8 cellular contexts compared by ENCODE assay signal in the genomic region with DNA sequence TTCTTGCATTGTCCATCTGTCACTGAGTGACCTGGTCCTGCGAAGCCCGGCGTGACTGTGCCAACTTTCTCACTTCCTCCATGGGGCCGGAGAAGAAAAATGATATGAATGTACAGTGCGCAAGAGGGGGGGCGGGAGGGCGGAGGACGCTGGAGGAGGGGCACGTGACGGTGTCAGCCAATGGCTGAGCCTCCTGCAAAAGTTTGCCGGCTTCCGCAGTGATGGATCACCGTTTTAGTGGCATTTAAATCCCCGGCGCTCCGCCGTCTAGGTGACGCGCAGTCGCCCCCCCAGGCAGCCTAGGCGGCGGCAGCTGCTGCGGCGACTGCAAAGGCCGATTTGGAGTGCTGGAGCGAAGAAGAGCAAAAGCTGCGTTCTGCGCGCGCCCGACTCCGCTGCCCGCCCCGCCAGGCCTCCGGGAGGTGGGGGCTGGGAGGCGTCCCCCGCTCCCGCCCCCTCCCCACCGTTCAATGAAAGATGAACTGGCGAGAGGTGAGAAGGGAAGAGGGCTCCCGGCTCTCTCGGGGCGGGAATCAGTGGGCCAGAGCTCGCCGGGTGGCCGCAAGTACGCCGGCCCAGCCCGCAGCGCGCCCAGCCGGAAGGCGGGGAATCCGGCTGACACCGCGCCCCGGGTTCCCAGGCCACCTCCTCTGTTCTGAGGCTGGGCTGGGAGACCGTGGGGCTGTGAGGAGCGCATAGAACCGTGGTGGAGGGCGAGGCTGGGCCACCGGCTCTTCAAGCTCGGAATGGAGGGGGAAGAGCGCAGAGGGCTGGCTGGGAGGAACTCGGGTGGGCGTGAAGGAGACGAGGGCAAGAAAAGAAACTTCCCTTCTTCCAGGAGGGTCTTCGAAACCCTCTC.
DNase-seq lines count a peak whose midpoint lies in the region; ATAC-seq and TF ChIP-seq lines count a peak whose summit lies in the region.

A gene (minus strand): TSS at position 104 of the 859 bp plus-strand sequence. CDS start 88 bp downstream, at position 16.

- H3K27me3 ChIP-seq in brain microvascular endothelial cell (replicated peaks) = peaks cover 96% of the 10 kb centered on the region

- no peak for TF ChIP-seq CTCF in brain microvascular endothelial cell (IDR thresholded peaks at IDR 0.05; ENCODE audit: low read depth, low read length, missing control alignments)

- in situ Hi-C loops in brain microvascular endothelial cell (cut with HindIII; ENCODE audit: low pct_ligation_motif_present, low sequenced_read_pairs) = no loop called here

- no peaks in the 10 kb centered on the region for H3K36me3 ChIP-seq in brain microvascular endothelial cell (replicated peaks)

- peak; percentile 58 for DNase-seq in NCI-H1694 (lab: John Stamatoyannopoulos, UW)
- peak; percentile 72 for DNase-seq in UCSD-AML1 (lab: John Stamatoyannopoulos, UW; ENCODE audit: unreplicated experiment)
- DNase-seq in brain microvascular endothelial cell = no peak
- DNase-seq in kidney glomerular epithelial cell (lab: John Stamatoyannopoulos, UW) = peak; percentile 87
- peak; percentile 69 to 75 for DNase-seq in stimulated activated CD4-positive, alpha-beta T cell treated with anti-CD3 and anti-CD28 coated beads, Interleukin-2, amount 100 ng/mL, for 24 hours
- DNase-seq in NCI-H2029 treated with DMSO at 0.1 percent for 48 hours (lab: John Stamatoyannopoulos, UW) = no peak

- H3K4me3 ChIP-seq in brain microvascular endothelial cell (ENCODE audit: low read depth, low read length) = peak within 1 kb of the TSS; percentile 68

- ATAC-seq in GM18519 (IDR thresholded peaks at IDR 0.05; ENCODE audit: low FRiP score, unreplicated experiment) (peak; percentile 87), HG02938 (IDR thresholded peaks at IDR 0.05; ENCODE audit: unreplicated experiment) (peak; percentile 87)

- H3K27ac ChIP-seq in brain microvascular endothelial cell = no peak within 1 kb of the TSS

Comparison
In these comparisons a context has a peak if more than half of its experiments do, and no peak if none do; other contexts are left out.
1. DNase-seq: peak in NCI-H1694 (single experiment), UCSD-AML1 (single experiment), kidney glomerular epithelial cell (single experiment) and stimulated activated CD4-positive, alpha-beta T cell treated with anti-CD3 and anti-CD28 coated beads, Interleukin-2, amount 100 ng/mL, for 24 hours (2 of 2); none in brain microvascular endothelial cell (single experiment) and NCI-H2029 treated with DMSO at 0.1 percent for 48 hours (single experiment).